ENCODE assay signal across 9 cellular contexts in genomic region chr12:64670856-64671639, GRCh38.
A peak's percentile ranks its signal among the peaks of the same experiment; 100 is the strongest.
DNase-seq lines count a peak whose midpoint lies in the region; FAIRE-seq and TF ChIP-seq lines count a peak whose summit lies in the region.
"Had no signal": no experiment of that assay in that cellular context is flagged by ENCODE, and none has a peak within 500 bp of the region (broad histone marks: within the 10 kb centered on the region; RNA-seq: fewer than 3 reads in every experiment).

No MANE protein-coding gene starts in this region.

- H2AFZ ChIP-seq in mesenchymal stem cell (ENCODE audit: low read depth, low read length) = no peak overlapping the region

- peak overlapping the region; percentile 61 to 86 for H3K18ac ChIP-seq in mesenchymal stem cell (ENCODE audit: low read depth in 1 of 2, low read length in 2 of 2)

- H3K4me3 ChIP-seq in mesenchymal stem cell (ENCODE audit: insufficient read depth in 1 of 2, low read depth in 1 of 2, low read length in 2 of 2) = no peak overlapping the region
- no peak overlapping the region for H3K4me3 ChIP-seq in kidney (ENCODE audit: low read length in 2 of 2)

- H4K91ac ChIP-seq in mesenchymal stem cell (ENCODE audit: low read length) = no peak overlapping the region

- H3K27ac Mint-ChIP-seq in MCF 10A (ENCODE audit: low read depth, unreplicated experiment) = peak overlapping the region; percentile 88

- DNase-seq in AG08395 (ENCODE audit: low spot score) = peak; percentile 18
- peak; percentile 81 for DNase-seq in MCF 10A (ENCODE audit: unreplicated experiment)
- peak; percentile 74 for DNase-seq in mesenchymal stem cell
- no peak for DNase-seq in NCI-H774 (lab: John Stamatoyannopoulos, UW)
- DNase-seq in epidermal melanocyte (ENCODE audit: insufficient read length, low spot score) = no peak
- DNase-seq in NCI-H1436 (lab: John Stamatoyannopoulos, UW) = no peak
- no peak for DNase-seq in kidney
- DNase-seq: NCI-H1930 had no signal

- H3K4me3 Mint-ChIP-seq in MCF 10A (ENCODE audit: unreplicated experiment) = peak overlapping the region; percentile 60

- H3K9me3 Mint-ChIP-seq in MCF 10A (ENCODE audit: unreplicated experiment) = no peaks in the 10 kb centered on the region

- H3K79me1 ChIP-seq in mesenchymal stem cell (replicated peaks; ENCODE audit: low read length, poor library complexity, severe bottlenecking) = peaks cover 39% of the 10 kb centered on the region

- H3K4me1 ChIP-seq in mesenchymal stem cell (ENCODE audit: control insufficient read depth, insufficient read depth, low read depth, low read length) (peaks cover 23% of the 10 kb centered on the region), kidney (ENCODE audit: control insufficient read depth in 1 of 2, insufficient read depth in 1 of 2, low read depth in 1 of 2, low read length in 2 of 2) (peaks cover 14 to 21% of the 10 kb centered on the region in 2 donors)

- no peak for FAIRE-seq in kidney (lab: Jason Lieb, UNC)

- intact Hi-C loops in MCF 10A (cut with micrococcal nuclease) (loop anchor here (1.0 to 2.0 kb wide), 2 partner anchors 8 to 60 kb away; partner anchors contain the start of gene RASSF3), kidney (cut with DNase I) (no loop called here)

- peaks cover 64% of the 10 kb centered on the region for H3K4me1 Mint-ChIP-seq in MCF 10A (ENCODE audit: insufficient read depth, unreplicated experiment)

- H3K23ac ChIP-seq in mesenchymal stem cell (ENCODE audit: low read length in 2 of 2) = no peak overlapping the region

- H3K4me2 ChIP-seq in mesenchymal stem cell (ENCODE audit: low read length, poor library complexity, severe bottlenecking) = peak overlapping the region; percentile 42

- peak overlapping the region; percentile 71 for H2AK5ac ChIP-seq in mesenchymal stem cell (ENCODE audit: low read length, severe bottlenecking)

- H3K9me3 ChIP-seq in KOPT-K1 (ENCODE audit: insufficient read depth, low read length, poor library complexity, severe bottlenecking) (no peaks in the 10 kb centered on the region), mesenchymal stem cell (ENCODE audit: control insufficient read depth, low read length) (no peaks in the 10 kb centered on the region), kidney (ENCODE audit: control insufficient read depth in 1 of 2, low read length in 2 of 2) (no peaks in the 10 kb centered on the region)

- peak overlapping the region in 1 of 2 experiments; percentile 53 for H3K4ac ChIP-seq in mesenchymal stem cell (ENCODE audit: low read depth in 1 of 2, low read length in 2 of 2)

- WGBS in mesenchymal stem cell = 72% methylated on average over 6 of the region's 10 CpGs

- BruUV-seq in MCF 10A (replicated peaks; lab: Mats Ljungman, UMichigan) = TSS peak; percentile 62

- peak overlapping the region; percentile 66 for H4K8ac ChIP-seq in mesenchymal stem cell (ENCODE audit: low read length)

- peak overlapping the region; percentile 45 for H2BK120ac ChIP-seq in mesenchymal stem cell (ENCODE audit: low read depth, low read length)

- POLR2A ChIA-PET in MCF 10A (lab: Yijun Ruan, JAX) = interaction anchor here (0.7 to 5.4 kb wide), 8 partner anchors 8 to 61 kb away, joined by 3 to 56 read pairs (median 5); partner anchors contain the start of gene RASSF3

- H3K27ac ChIP-seq in KOPT-K1 (ENCODE audit: low read depth, low read length, poor library complexity, severe bottlenecking) = peak overlapping the region; percentile 81
- no peak overlapping the region for H3K27ac ChIP-seq in mesenchymal stem cell (ENCODE audit: low read length, poor library complexity, severe bottlenecking)
- H3K27ac ChIP-seq in kidney (ENCODE audit: low read depth in 2 of 2, low read length in 2 of 2) = no peak overlapping the region

- no peaks in the 10 kb centered on the region for H3K27me3 ChIP-seq in mesenchymal stem cell (ENCODE audit: control insufficient read depth in 1 of 2, insufficient read depth in 1 of 2, low read length in 2 of 2)

- H3K36me3 Mint-ChIP-seq in MCF 10A (ENCODE audit: insufficient read depth, unreplicated experiment) = no peaks in the 10 kb centered on the region

- H3K9ac ChIP-seq in mesenchymal stem cell (ENCODE audit: low read length) = no peak overlapping the region
- H3K9ac ChIP-seq in kidney (ENCODE audit: low read length in 2 of 2) = no peak overlapping the region

- TF ChIP-seq CTCF in MCF 10A (IDR thresholded peaks at IDR 0.05; ENCODE audit: unreplicated experiment) = no peak
- no peak for TF ChIP-seq CTCF in kidney (IDR thresholded peaks at IDR 0.05; ENCODE audit: borderline replicate concordance, extremely low read depth, insufficient read depth)

- no peaks in the 10 kb centered on the region for H3K27me3 Mint-ChIP-seq in MCF 10A (ENCODE audit: insufficient read depth, unreplicated experiment)

- H2BK5ac ChIP-seq in mesenchymal stem cell (ENCODE audit: low read depth, low read length, poor library complexity, severe bottlenecking) = no peak overlapping the region

- peak overlapping the region; percentile 61 to 79 for H2BK12ac ChIP-seq in mesenchymal stem cell (ENCODE audit: low read length in 2 of 2)

- CTCF ChIA-PET in MCF 10A (lab: Yijun Ruan, JAX) = interaction anchor here (1.1 to 1.3 kb wide), 2 partner anchors 28 to 121 kb away, joined by 3 to 5 read pairs; no protein-coding TSS in a partner anchor

- H2BK15ac ChIP-seq in mesenchymal stem cell (ENCODE audit: low read depth, poor library complexity, severe bottlenecking) = peak overlapping the region; percentile 3

- no peak overlapping the region for H3K14ac ChIP-seq in mesenchymal stem cell (ENCODE audit: low read length in 2 of 2)

- no peaks in the 10 kb centered on the region for H3K36me3 ChIP-seq in KOPT-K1 (ENCODE audit: insufficient read depth, low read length)
- H3K36me3 ChIP-seq in mesenchymal stem cell (ENCODE audit: control insufficient read depth in 1 of 2, insufficient read depth in 2 of 2, low read depth in 1 of 2, low read length in 2 of 2) = no peaks in the 10 kb centered on the region
- H3K36me3 ChIP-seq in kidney (ENCODE audit: control insufficient read depth in 1 of 2, insufficient read depth in 2 of 2, low read length in 2 of 2) = no peaks in the 10 kb centered on the region

Comparison
In these comparisons a context has a peak if more than half of its experiments do, and no peak if none do; other contexts are left out.
1. DNase-seq: peak in AG08395 (single experiment), MCF 10A (single experiment) and mesenchymal stem cell (single experiment); none in NCI-H774 (single experiment), epidermal melanocyte (single experiment), NCI-H1436 (single experiment) and kidney (single experiment).